ENCODE assay signal across 11 cellular contexts in genomic region chr12:75909714-75910451, GRCh38.
DNase-seq lines count a peak whose midpoint lies in the region.
"Had no signal": no experiment of that assay in that cellular context is flagged by ENCODE, and none has a peak within 500 bp of the region (broad histone marks: within the 10 kb centered on the region; RNA-seq: fewer than 3 reads in every experiment).

No MANE protein-coding gene starts in this region.

- H3K36me3 Mint-ChIP-seq in immature natural killer cell = no peaks in the 10 kb centered on the region
- H3K36me3 Mint-ChIP-seq: CD4-positive, CD25-positive, alpha-beta regulatory T cell had no signal

- H3K36me3 ChIP-seq in HAP-1 (replicated peaks) = no peaks in the 10 kb centered on the region

- peaks cover 12% of the 10 kb centered on the region for H3K4me1 ChIP-seq in HAP-1

- DNase-seq in HAP-1 (ENCODE audit: low spot score in 2 of 2) (peak; percentile 42 to 61), NCI-H748 treated with DMSO at 0.1 percent for 48 hours (lab: John Stamatoyannopoulos, UW) (peak; percentile 74), fibroblast of peridontal ligament (ENCODE audit: extremely low read depth) (peak; percentile 46), retina (peak; percentile 84), middle frontal gyrus (ENCODE audit: extremely low spot score, low spot score) (no peak), SK-N-DZ (ENCODE audit: low spot score) (no peak), immature natural killer cell (no peak)
- DNase-seq: activated CD4-positive, alpha-beta T cell treated with anti-CD3 and anti-CD28 coated beads for 48 hours; CD4-positive, CD25-positive, alpha-beta regulatory T cell; GF-D8; KBM-7 had no signal

- H3K9me3 Mint-ChIP-seq in immature natural killer cell = no peaks in the 10 kb centered on the region

- no peaks in the 10 kb centered on the region for H3K4me1 Mint-ChIP-seq in immature natural killer cell

- no peaks in the 10 kb centered on the region for H3K27me3 Mint-ChIP-seq in immature natural killer cell (ENCODE audit: low read depth in 3 of 3)
- H3K27me3 Mint-ChIP-seq: CD4-positive, CD25-positive, alpha-beta regulatory T cell had no signal

- H3K27me3 ChIP-seq in HAP-1 (ENCODE audit: low read depth) = no peaks in the 10 kb centered on the region

- H3K4me3 Mint-ChIP-seq in immature natural killer cell = no peak overlapping the region
- H3K4me3 Mint-ChIP-seq: CD4-positive, CD25-positive, alpha-beta regulatory T cell had no signal

- H3K27ac Mint-ChIP-seq in immature natural killer cell = no peak overlapping the region
- H3K27ac Mint-ChIP-seq: CD4-positive, CD25-positive, alpha-beta regulatory T cell had no signal

- H3K4me3 ChIP-seq in HAP-1 = no peak overlapping the region

- H3K9me3 ChIP-seq in HAP-1 = no peaks in the 10 kb centered on the region

- in situ Hi-C loops in HAP-1 (cut with MboI; ENCODE audit: low sequenced_read_pairs) = no loop called here

Comparison
In these comparisons a context has a peak if more than half of its experiments do, and no peak if none do; other contexts are left out.
1. DNase-seq: peak in HAP-1 (2 of 2), NCI-H748 treated with DMSO at 0.1 percent for 48 hours (single experiment), fibroblast of peridontal ligament (single experiment) and retina (single experiment); none in middle frontal gyrus (single experiment), SK-N-DZ (single experiment) and immature natural killer cell (0 of 3).